Comparison of ENCODE assay signal across 31 cellular contexts in the genomic region with DNA sequence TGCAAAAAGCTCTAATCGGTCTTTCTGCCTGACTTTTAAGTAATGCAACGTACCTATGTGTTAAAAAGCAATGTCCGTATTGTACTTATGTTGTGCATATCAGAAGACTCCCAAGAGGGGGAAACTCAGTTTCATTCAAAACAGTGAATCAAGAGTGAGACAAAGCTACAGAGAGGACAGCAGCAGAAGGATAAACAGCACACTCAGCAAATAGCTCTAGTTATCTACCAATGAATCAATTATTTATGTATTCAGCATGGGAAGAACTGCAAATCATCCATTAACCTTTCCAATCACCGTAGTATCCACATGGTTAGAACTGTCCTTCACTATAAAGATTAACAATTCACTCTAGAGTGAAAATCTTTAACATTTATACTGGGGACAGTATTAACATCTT. TPM values are rescaled to one million over a fixed set of nuclear protein-coding genes. Genes with fewer than 3 reads are reported as not detected.
"Had no signal": no experiment of that assay in that cellular context is flagged by ENCODE, and none has a peak within 500 bp of the region (broad histone marks: within the 10 kb centered on the region; RNA-seq: fewer than 3 reads in every experiment).

No MANE protein-coding gene starts in this region.

- H3K9ac ChIP-seq: neural progenitor cell had no signal

- FAIRE-seq: islet of Langerhans, kidney had no signal

- H3K27me3 ChIP-seq: left lung, neural progenitor cell, neutrophil, right atrium auricular region, stomach, testis, thyroid gland, transverse colon, upper lobe of left lung, vagina had no signal

- H3K27ac ChIP-seq: left lung, lower lobe of right lung, neural progenitor cell, neutrophil, right atrium auricular region, skin epidermis, stomach, testis, thyroid gland, transverse colon, upper lobe of left lung, vagina had no signal

- H3K36me3 ChIP-seq: left lung, lower lobe of right lung, neural progenitor cell, neutrophil, right atrium auricular region, thyroid gland, transverse colon, upper lobe of left lung, vagina had no signal

- DNase-seq: hypothalamus; immature natural killer cell; kidney; left colon; left lung; lower lobe of right lung; mammary epithelial cell; mesenchymal stem cell; naive thymus-derived CD8-positive, alpha-beta T cell; nephron progenitor cell; occipital lobe; stimulated activated CD4-positive, alpha-beta T cell treated with anti-CD3 and anti-CD28 coated beads, Interleukin-12 subunit alpha, Interleukin-12 subunit beta, amount 100 ng/mL, for 4 hours; stimulated activated CD4-positive, alpha-beta T cell treated with anti-CD3 and anti-CD28 coated beads, Interleukin-15, amount 100 ng/mL, for 24 hours; stimulated activated CD4-positive, alpha-beta T cell treated with anti-CD3 and anti-CD28 coated beads, Interleukin-2, amount 100 ng/mL, for 24 hours; stimulated activated CD4-positive, alpha-beta T cell treated with anti-CD3 and anti-CD28 coated beads, Interleukin-4, amount 100 ng/mL, for 1 hour; stimulated activated naive B cell treated with anti-CD40 and anti-IgM and Interleukin-4, amounts not matched to agents 10 μg/mL and 1 μg/mL and 100 μg/mL, for 72 hours; stimulated activated naive CD8-positive, alpha-beta T cell treated with anti-CD3 and anti-CD28 coated beads, Interleukin-15, Interleukin-2, amounts not matched to agents 100 U/mL and 50 U/mL, for 24 hours; stomach; testis; thyroid gland; transverse colon; upper lobe of left lung had no signal

- ATAC-seq: left colon; lower lobe of right lung; naive thymus-derived CD8-positive, alpha-beta T cell; sciatic nerve; stimulated activated naive CD8-positive, alpha-beta T cell treated with anti-CD3 and anti-CD28 coated beads, Interleukin-15, Interleukin-2, amounts not matched to agents 100 U/mL and 50 U/mL, for 24 hours had no signal

- H3K9me3 ChIP-seq: left lung, neutrophil, testis, thyroid gland, transverse colon, vagina had no signal

- H2AFZ ChIP-seq: neural progenitor cell had no signal

- H3K4me2 ChIP-seq: neural progenitor cell had no signal

- H3K4me1 ChIP-seq: left lung, lower lobe of right lung, neural progenitor cell, right atrium auricular region, stomach, testis, thyroid gland, transverse colon, upper lobe of left lung, vagina had no signal

- H3K4me3 ChIP-seq: left lung, lower lobe of right lung, neural progenitor cell, right atrium auricular region, skin epidermis, stomach, testis, thyroid gland, transverse colon, upper lobe of left lung, vagina had no signal

RNA-seq across cellular contexts. Expression of a gene that starts 36.7 kb away (rescaled TPM):
- total RNA-seq: left colon; lower lobe of right lung; mammary epithelial cell; naive thymus-derived CD8-positive, alpha-beta T cell; osteocyte; vagina had no signal
- polyA plus RNA-seq: immature natural killer cell; liver; mammary epithelial cell; naive thymus-derived CD8-positive, alpha-beta T cell had no signal

RNA-seq across cellular contexts. Expression of a gene that starts 46.6 kb away (rescaled TPM):
- total RNA-seq: lower lobe of right lung; naive thymus-derived CD8-positive, alpha-beta T cell; vagina had no signal
- polyA plus RNA-seq: immature natural killer cell, liver had no signal
